10 cellular contexts compared by ENCODE assay signal in the genomic region with DNA sequence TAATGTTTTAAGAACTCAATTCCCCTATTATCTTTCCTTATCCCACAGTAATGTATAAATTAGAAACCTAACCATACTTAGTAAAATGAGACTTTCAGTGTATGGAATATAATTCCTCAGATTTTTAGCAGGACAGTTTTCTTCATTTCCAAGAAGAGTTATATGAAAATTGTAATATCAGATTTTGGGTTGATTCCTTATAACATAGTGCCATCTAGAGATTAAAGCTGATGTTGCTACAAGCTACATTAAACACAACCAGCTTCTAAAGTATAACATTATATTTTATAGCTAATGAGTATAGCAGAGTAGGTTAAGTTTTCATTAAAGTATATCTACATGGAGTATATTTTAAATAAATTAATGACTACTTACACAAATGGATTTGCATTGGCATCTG.
A peak's percentile ranks its signal among the peaks of the same experiment; 100 is the strongest.
DNase-seq lines count a peak whose midpoint lies in the region; ATAC-seq and TF ChIP-seq lines count a peak whose summit lies in the region.
"Had no signal": no experiment of that assay in that cellular context is flagged by ENCODE, and none has a peak within 500 bp of the region (broad histone marks: within the 10 kb centered on the region; RNA-seq: fewer than 3 reads in every experiment).

No MANE protein-coding gene starts in this region.

- DNase-seq in GM10248 (ENCODE audit: extremely low spot score) (no peak), NAMALWA (ENCODE audit: low spot score) (peak; percentile 51), amniotic epithelial cell (ENCODE audit: low read depth) (peak; percentile 5), midbrain (lab: John Stamatoyannopoulos, UW) (peak; percentile 7), prostate gland (ENCODE audit: low spot score) (no peak), EL (no peak), C1 segment of cervical spinal cord (lab: John Stamatoyannopoulos, UW) (no peak), Right ventricle myocardium inferior (ENCODE audit: missing footprints) (no peak)
- DNase-seq: activated naive CD4-positive, alpha-beta T cell; occipital lobe had no signal

- intact Hi-C loops in prostate gland (cut with DNase I): no loop called here
- intact Hi-C loops in Right ventricle myocardium inferior (cut with DNase I): no loop called here

- TF ChIP-seq CTCF in GM10248 (IDR thresholded peaks at IDR 0.05; ENCODE audit: control extremely low read depth, extremely low read depth, low read depth, missing control alignments) (peak; percentile 27), prostate gland (IDR thresholded peaks at IDR 0.05) (peak in 2 of 4 experiments; percentile 20 to 32)

- POLR2A ChIA-PET in GM10248 (lab: Yijun Ruan, JAX): no interaction called here

- H3K27me3 ChIP-seq in prostate gland (replicated peaks; ENCODE audit: insufficient read depth): no peaks in the 10 kb centered on the region

- no peaks in the 10 kb centered on the region for H3K4me1 ChIP-seq in prostate gland (replicated peaks)

- ATAC-seq in Right ventricle myocardium inferior: no peak

- H3K36me3 ChIP-seq in prostate gland: no peaks in the 10 kb centered on the region

- CTCF ChIA-PET in GM10248 (lab: Yijun Ruan, JAX): interaction anchor here (1.0 to 2.0 kb wide), 5 partner anchors 9 to 170 kb away, joined by 3 to 7 read pairs (median 4); no protein-coding TSS in a partner anchor

- H3K9me3 ChIP-seq in prostate gland: no peaks in the 10 kb centered on the region

- H3K27ac ChIP-seq in prostate gland: no peak overlapping the region

- TF ChIP-seq POLR2A in prostate gland (IDR thresholded peaks at IDR 0.05): no peak

- no peak overlapping the region for H3K4me3 ChIP-seq in prostate gland

Comparison
In these comparisons a context has a peak if more than half of its experiments do, and no peak if none do; other contexts are left out.
1. DNase-seq: peak in NAMALWA (single experiment), amniotic epithelial cell (single experiment) and midbrain (single experiment); none in GM10248 (single experiment), prostate gland (single experiment), EL (single experiment), C1 segment of cervical spinal cord (0 of 14) and Right ventricle myocardium inferior (single experiment).